In genomic region chr4:81215219-81215892, GRCh38 we compare ENCODE assay signal across 8 cellular contexts. TPM values are rescaled to one million over a fixed set of nuclear protein-coding genes. Genes with fewer than 3 reads are reported as not detected.
DNase-seq lines count a peak whose midpoint lies in the region; ATAC-seq and TF ChIP-seq lines count a peak whose summit lies in the region.

Gene PRKG2, minus strand, starts transcription at chr4:81215222. Its CDS starts 10,175 bp downstream, at chr4:81205047.

- peaks cover 14% of the 10 kb centered on the region for H3K4me1 ChIP-seq in left ventricle myocardium inferior
- no peaks in the 10 kb centered on the region for H3K4me1 ChIP-seq in BE2C

- H3K4me3 ChIP-seq in WERI-Rb-1 (ENCODE audit: low read depth, low read length) (peak within 1 kb of the TSS; percentile 51), left ventricle myocardium inferior (peak within 1 kb of the TSS; percentile 56), retinal pigment epithelial cell (ENCODE audit: low read length) (peak within 1 kb of the TSS; percentile 57), BE2C (ENCODE audit: low read depth, low read length) (no peak within 1 kb of the TSS)

- H3K27ac ChIP-seq in WERI-Rb-1 (no peak within 1 kb of the TSS), left ventricle myocardium inferior (replicated peaks) (no peak within 1 kb of the TSS)

- no peak for ATAC-seq in left lobe of liver
- no peak for ATAC-seq in GM18498 (IDR thresholded peaks at IDR 0.05; ENCODE audit: unreplicated experiment)

- CTCF ChIA-PET in HEK293T (lab: Yijun Ruan, JAX), result no interaction called here

- H3K27me3 ChIP-seq in WERI-Rb-1 (ENCODE audit: insufficient read depth, low read depth, severe bottlenecking) (no peaks in the 10 kb centered on the region), left ventricle myocardium inferior (ENCODE audit: low read depth) (peaks cover 81% of the 10 kb centered on the region), BE2C (peaks cover 13% of the 10 kb centered on the region)

- H3K9me3 ChIP-seq in WERI-Rb-1 (ENCODE audit: severe bottlenecking) (no peaks in the 10 kb centered on the region), left ventricle myocardium inferior (replicated peaks) (peaks cover 5% of the 10 kb centered on the region), BE2C (no peaks in the 10 kb centered on the region)

- intact Hi-C loops in left ventricle myocardium inferior (cut with micrococcal nuclease), result no loop called here

- TF ChIP-seq CTCF in WERI-Rb-1 (IDR thresholded peaks at IDR 0.05; ENCODE audit: low read depth, low read length) (no peak), left ventricle myocardium inferior (IDR thresholded peaks at IDR 0.05; ENCODE audit: borderline replicate concordance) (no peak), retinal pigment epithelial cell (conservative IDR thresholded peaks at IDR 0.05; ENCODE audit: low read depth, low read length) (no peak), BE2C (IDR thresholded peaks at IDR 0.05; ENCODE audit: low read depth, low read length) (no peak)

- H3K36me3 ChIP-seq in WERI-Rb-1 (no peaks in the 10 kb centered on the region), left ventricle myocardium inferior (no peaks in the 10 kb centered on the region), BE2C (no peaks in the 10 kb centered on the region)

- peak; percentile 35 for DNase-seq in HEK293T (ENCODE audit: extremely low spot score)
- DNase-seq in WERI-Rb-1, result peak; percentile 58
- DNase-seq in left ventricle myocardium inferior, result no peak
- DNase-seq in retinal pigment epithelial cell (ENCODE audit: low read depth), result no peak
- DNase-seq in left lobe of liver (ENCODE audit: low spot score), result no peak
- DNase-seq in BE2C, result no peak
- no peak for DNase-seq in NCI-H1436 treated with DMSO at 0.1 percent for 48 hours (lab: John Stamatoyannopoulos, UW)

- POLR2A ChIA-PET in HEK293T (lab: Yijun Ruan, JAX), result no interaction called here

TF ChIP-seq in HEK293T, 16 proteins besides CTCF, POLR2A, EP300 and RAD21:
- no peak for TF ChIP-seq BHLHE40 (IDR thresholded peaks at IDR 0.05; ENCODE audit: borderline replicate concordance)
- TF ChIP-seq L3MBTL2 (conservative IDR thresholded peaks at IDR 0.05), result peak; percentile 87
- no peak for TF ChIP-seq PKNOX1 (IDR thresholded peaks at IDR 0.05)

RNA-seq across cellular contexts. Expression of gene PRKG2, which starts in this region (rescaled TPM):
- total RNA-seq in left ventricle myocardium inferior (0.74 TPM), left lobe of liver (not detected)
- not detected for polyA plus RNA-seq in BE2C (2012; ENCODE audit: insufficient read depth, insufficient read length, low read depth)

Comparison
In these comparisons a context has a peak if more than half of its experiments do, and no peak if none do; other contexts are left out.
1. DNase-seq: peak in HEK293T (single experiment) and WERI-Rb-1 (single experiment); none in left ventricle myocardium inferior (single experiment), retinal pigment epithelial cell (single experiment), left lobe of liver (single experiment), BE2C (single experiment) and NCI-H1436 treated with DMSO at 0.1 percent for 48 hours (single experiment).